ENCODE assay signal across 17 cellular contexts in the genomic region with DNA sequence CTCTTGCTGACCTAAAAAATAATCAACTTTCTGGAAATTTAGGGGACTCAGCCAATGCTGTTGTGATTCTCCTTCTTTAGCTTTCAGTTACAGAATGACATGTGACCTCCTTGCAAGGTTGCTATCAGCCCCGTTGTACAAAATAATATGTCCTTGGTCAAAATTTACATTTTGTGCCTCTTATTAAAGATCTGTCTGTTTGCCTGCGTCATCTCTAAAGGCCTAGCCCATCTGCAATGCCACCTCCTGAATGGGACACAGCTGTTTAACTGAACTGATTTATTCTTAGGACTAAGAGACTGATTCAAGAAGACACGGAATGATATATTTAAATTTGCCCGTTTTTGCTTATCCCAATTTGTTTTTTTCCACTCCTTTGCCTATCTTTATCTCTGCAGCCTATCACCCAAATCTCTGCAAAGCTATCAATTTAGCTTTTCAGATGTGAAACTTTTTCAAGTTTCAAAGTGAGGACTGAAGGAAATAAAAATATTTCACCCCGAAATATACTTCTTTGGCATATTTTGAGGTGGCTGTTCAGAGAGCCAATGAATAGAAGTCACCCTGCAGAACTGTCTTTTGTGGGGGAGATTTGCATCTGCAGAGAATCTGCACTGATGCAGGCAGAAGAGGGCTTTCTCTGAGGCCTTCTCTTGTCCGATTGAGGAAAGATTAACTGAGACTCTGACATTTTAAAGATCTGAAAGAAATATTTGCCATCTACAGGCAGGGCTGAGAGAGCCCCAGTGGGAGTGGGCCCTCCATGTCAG.
"Had no signal": no experiment of that assay in that cellular context is flagged by ENCODE, and none has a peak within 500 bp of the region (broad histone marks: within the 10 kb centered on the region; RNA-seq: fewer than 3 reads in every experiment).

No MANE protein-coding gene starts in this region.

- H3K4me1 ChIP-seq: stomach had no signal

- H3K4me2 ChIP-seq: hepatocyte had no signal

- H3K27ac ChIP-seq: epithelial cell of prostate, esophagus muscularis mucosa, hepatocyte, ovary, stomach had no signal

- H3K27ac Mint-ChIP-seq: naive thymus-derived CD4-positive, alpha-beta T cell; progenitor cell of endocrine pancreas; type B pancreatic cell had no signal

- H3K36me3 Mint-ChIP-seq: type B pancreatic cell had no signal

- H2AFZ ChIP-seq: hepatocyte had no signal

- H3K4me3 Mint-ChIP-seq: naive thymus-derived CD4-positive, alpha-beta T cell; type B pancreatic cell had no signal

- H3K27me3 ChIP-seq: esophagus muscularis mucosa, hepatocyte, ovary, stomach had no signal

- H3K79me2 ChIP-seq: hepatocyte had no signal

- H3K27me3 Mint-ChIP-seq: progenitor cell of endocrine pancreas, type B pancreatic cell had no signal

- H3K36me3 ChIP-seq: esophagus muscularis mucosa, ovary, stomach had no signal

- H3K4me3 ChIP-seq: esophagus muscularis mucosa, hepatocyte, ovary, stomach had no signal

- H3K9me3 ChIP-seq: esophagus muscularis mucosa, ovary, stomach had no signal

- H3K4me1 Mint-ChIP-seq: naive thymus-derived CD4-positive, alpha-beta T cell had no signal

- DNase-seq: cortex of kidney; effector memory CD4-positive, alpha-beta T cell; foreskin fibroblast; head of caudate nucleus; left colon; naive thymus-derived CD4-positive, alpha-beta T cell; ovary; right cardiac atrium; small intestine; stimulated activated CD4-positive, alpha-beta T cell treated with anti-CD3 and anti-CD28 coated beads, Interleukin-12 subunit alpha, Interleukin-12 subunit beta, amount 100 ng/mL, for 4 hours; stomach; substantia nigra had no signal

- ATAC-seq: left colon; naive thymus-derived CD4-positive, alpha-beta T cell; right cardiac atrium had no signal
